Comparison of ENCODE assay signal across 8 cellular contexts in the genomic region with DNA sequence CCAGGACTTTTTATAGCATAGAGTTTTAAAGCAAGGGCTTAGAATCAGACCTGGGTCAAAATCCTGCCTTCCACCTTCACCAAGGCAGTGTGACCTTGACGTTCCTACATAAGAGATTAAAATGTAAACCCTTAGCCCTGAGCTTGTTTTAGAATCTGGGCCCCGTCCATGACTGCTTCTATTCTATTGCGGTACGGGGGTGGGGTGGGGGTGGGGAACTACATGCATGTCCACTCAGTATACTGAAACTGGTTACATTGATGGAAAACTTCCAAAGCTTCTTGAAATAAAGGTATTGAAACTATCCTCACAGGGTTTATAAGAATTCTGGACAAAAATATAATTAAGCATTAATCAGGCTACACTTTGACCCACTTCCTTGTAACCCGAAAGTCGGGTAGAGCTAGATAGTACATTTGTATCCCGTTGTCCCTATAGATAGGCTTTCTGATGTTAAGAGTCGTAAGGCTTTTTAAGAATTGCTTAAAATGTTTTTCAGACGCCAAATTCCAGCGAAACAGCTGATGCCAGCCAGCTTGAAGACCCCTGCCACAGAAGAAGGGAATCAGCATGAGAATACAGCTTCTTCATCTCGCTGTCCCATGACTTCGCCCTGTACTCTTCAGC. TPM values are rescaled to one million over a fixed set of nuclear protein-coding genes. Genes with fewer than 3 reads are reported as not detected.
DNase-seq lines count a peak whose midpoint lies in the region; ATAC-seq and TF ChIP-seq lines count a peak whose summit lies in the region.

No MANE protein-coding gene starts in this region.

- peaks cover 2% of the 10 kb centered on the region for H3K9me3 Mint-ChIP-seq in endodermal cell

- H3K36me3 Mint-ChIP-seq in endodermal cell (ENCODE audit: low read depth), result no peaks in the 10 kb centered on the region

- H3K4me1 ChIP-seq in endodermal cell (ENCODE audit: control insufficient read depth, insufficient read depth, low read length) (no peaks in the 10 kb centered on the region), neutrophil (ENCODE audit: control insufficient read depth in 1 of 2, insufficient read depth in 1 of 2, low read depth in 1 of 2, low read length in 1 of 2) (peaks cover 21 to 25% of the 10 kb centered on the region in 2 experiments)

- ATAC-seq in GM19463 (IDR thresholded peaks at IDR 0.05; ENCODE audit: unreplicated experiment), result peak; percentile 12
- no peak for ATAC-seq in GM18498 (IDR thresholded peaks at IDR 0.05; ENCODE audit: unreplicated experiment)
- no peak for ATAC-seq in HG03175 (IDR thresholded peaks at IDR 0.05; ENCODE audit: unreplicated experiment)

- H3K4me3 Mint-ChIP-seq in endodermal cell, result peak overlapping the region; percentile 75

- H3K36me3 ChIP-seq in endodermal cell (ENCODE audit: control insufficient read depth, insufficient read depth, low read length) (no peaks in the 10 kb centered on the region), neutrophil (no peaks in the 10 kb centered on the region)

- no peak for DNase-seq in LNCaP clone FGC (ENCODE audit: low read depth)
- no peak for DNase-seq in endodermal cell
- DNase-seq in NCI-H2081 treated with DMSO at 0.1 percent for 48 hours (lab: John Stamatoyannopoulos, UW), result no peak
- DNase-seq in NCI-H226, result no peak

- TF ChIP-seq CTCF in LNCaP clone FGC (IDR thresholded peaks at IDR 0.05; ENCODE audit: control insufficient read depth, extremely low read depth, insufficient read depth) (no peak), endodermal cell (conservative IDR thresholded peaks at IDR 0.05) (no peak), neutrophil (IDR thresholded peaks at IDR 0.05) (no peak)

- H3K27me3 ChIP-seq in endodermal cell (ENCODE audit: control insufficient read depth, insufficient read depth, low read length, poor library complexity, severe bottlenecking) (peaks cover 22% of the 10 kb centered on the region), neutrophil (peaks cover 38% of the 10 kb centered on the region)

- H3K9me3 ChIP-seq in endodermal cell (ENCODE audit: control insufficient read depth, low read length) (peaks cover 4% of the 10 kb centered on the region), neutrophil (no peaks in the 10 kb centered on the region)

- peaks cover 6% of the 10 kb centered on the region for H3K4me1 Mint-ChIP-seq in endodermal cell

- peak overlapping the region; percentile 31 for H3K9ac ChIP-seq in endodermal cell (ENCODE audit: extremely low read depth, low read length, poor library complexity, severe bottlenecking)

- peaks cover 44% of the 10 kb centered on the region for H3K27me3 Mint-ChIP-seq in endodermal cell (ENCODE audit: insufficient read depth)

- 79 to 89% methylated on average over 9 to 12 of the region's 12 CpGs for WGBS in endodermal cell (ENCODE audit: insufficient coverage in 1 of 2, insufficient read length in 1 of 2), 2 experiments

- peak overlapping the region; percentile 62 for H3K4me3 ChIP-seq in LNCaP clone FGC (ENCODE audit: low read depth, low read length)
- H3K4me3 ChIP-seq in endodermal cell (ENCODE audit: low read length), result peak overlapping the region; percentile 90
- H3K4me3 ChIP-seq in neutrophil (ENCODE audit: low read depth in 1 of 2, low read length in 1 of 2), result peak overlapping the region; percentile 95 to 98

- peak overlapping the region; percentile 94 for H3K27ac Mint-ChIP-seq in endodermal cell

- H3K27ac ChIP-seq in endodermal cell (ENCODE audit: low read depth, low read length) (no peak overlapping the region), neutrophil (peak overlapping the region; percentile 80)

RNA-seq across cellular contexts. Expression of gene GPR155, which starts 0.8 kb away (rescaled TPM):
- total RNA-seq in endodermal cell, result under 1 TPM; 0.22 to 0.88 TPM
- polyA plus RNA-seq in endodermal cell (2013, experiment 1 of 2), result 1.3 TPM
- polyA plus RNA-seq in endodermal cell (2013, experiment 2 of 2), result 1.3 TPM
